8 cellular contexts compared by ENCODE assay signal in the genomic region with DNA sequence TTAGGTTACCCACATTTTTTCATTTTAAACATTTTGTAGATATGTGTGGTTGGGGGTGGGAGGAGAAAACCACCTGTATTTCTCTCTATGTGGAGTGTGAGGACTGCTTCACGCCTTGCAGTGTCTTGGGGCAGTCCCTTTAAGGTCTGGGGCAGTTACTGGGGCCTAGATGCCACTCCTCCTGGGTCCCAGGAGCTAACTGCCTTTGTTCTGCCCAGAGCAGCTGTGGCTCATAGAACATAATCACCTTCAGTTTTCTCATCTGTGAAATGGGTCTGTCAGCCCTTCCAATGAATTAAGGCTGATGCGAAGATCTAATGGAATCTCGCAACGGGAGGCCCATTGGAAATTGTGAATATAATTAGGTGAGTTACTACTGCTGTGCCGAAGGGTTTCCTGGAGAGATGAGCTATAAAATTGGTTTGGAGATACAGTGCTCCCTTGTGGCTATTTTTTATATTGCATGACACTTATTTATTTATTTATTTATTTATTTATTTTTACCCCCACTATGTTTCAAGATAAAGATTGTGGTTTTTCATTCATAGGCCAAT. TPM values are rescaled to one million over a fixed set of nuclear protein-coding genes. Genes with fewer than 3 reads are reported as not detected.
A peak's percentile ranks its signal among the peaks of the same experiment; 100 is the strongest.
DNase-seq lines count a peak whose midpoint lies in the region; FAIRE-seq and TF ChIP-seq lines count a peak whose summit lies in the region.

No MANE protein-coding gene starts in this region.

- no peaks in the 10 kb centered on the region; the same call in 1 of the 2 replicates for H3K27me3 ChIP-seq in GM06990 (replicated peaks; ENCODE audit: control insufficient read depth, insufficient read depth, low read length)
- no peaks in the 10 kb centered on the region for H3K27me3 ChIP-seq in H1 (replicated peaks in 1 of 4; ENCODE audit: control insufficient read depth in 3 of 4, extremely low read depth in 1 of 4, insufficient read depth in 3 of 4, low read length in 3 of 4)

- no peak overlapping the region for H3K4me3 ChIP-seq in GM06990 (replicated peaks; ENCODE audit: low read depth, low read length)
- H3K4me3 ChIP-seq in H1 (ENCODE audit: extremely low read depth in 1 of 4, insufficient read depth in 2 of 4, low read depth in 3 of 4, low read length in 4 of 4) = no peak overlapping the region

- TF ChIP-seq EP300 in H1 (IDR thresholded peaks at IDR 0.05; ENCODE audit: borderline replicate concordance in 1 of 2, low read depth in 2 of 2, low read length in 2 of 2) = no peak

- H4K91ac ChIP-seq in H1 (replicated peaks; ENCODE audit: insufficient read length, low read length) = no peak overlapping the region

- H3K27ac ChIP-seq in 22Rv1 = no peak overlapping the region
- no peak overlapping the region for H3K27ac ChIP-seq in H1 (ENCODE audit: low read depth, low read length)

- no peak overlapping the region for H4K5ac ChIP-seq in H1 (ENCODE audit: insufficient read length, low read depth, low read length)

- no peaks in the 10 kb centered on the region for H3K36me3 Mint-ChIP-seq in osteocyte (ENCODE audit: unreplicated experiment)

- POLR2A ChIA-PET in H1 (lab: Charles Lee; ENCODE audit: partially characterized antibody) = no interaction called here

- no peak for TF ChIP-seq POLR2A in H1 (IDR thresholded peaks at IDR 0.05; ENCODE audit: control extremely low read depth in 1 of 2, low read depth in 2 of 2, low read length in 2 of 2)

- TF ChIP-seq CTCF in 22Rv1 (IDR thresholded peaks at IDR 0.05) = peak; percentile 74
- TF ChIP-seq CTCF in GM06990 (IDR thresholded peaks at IDR 0.05; ENCODE audit: insufficient read depth, low read length, poor library complexity, severe bottlenecking) = peak; percentile 13
- peak in 1 of 3 experiments; percentile 38; a peak in 1 of 4 replicates for TF ChIP-seq CTCF in H1 (IDR thresholded peaks at IDR 0.05; ENCODE audit: control extremely low read depth in 1 of 3, insufficient read depth in 1 of 3, low read depth in 1 of 3, low read length in 3 of 3)
- TF ChIP-seq CTCF in osteocyte (IDR thresholded peaks at IDR 0.05) = peak; percentile 65

- H3K36me3 ChIP-seq in GM06990 (ENCODE audit: control insufficient read depth, insufficient read depth, low read length) (no peaks in the 10 kb centered on the region), H1 (ENCODE audit: control insufficient read depth in 2 of 4, insufficient read depth in 4 of 4, low read length in 3 of 4) (no peaks in the 10 kb centered on the region)

- FAIRE-seq in H1 (lab: Jason Lieb, UNC) = no peak

- H4K8ac ChIP-seq in H1 (ENCODE audit: extremely low read depth, insufficient read depth, low read length) = peak overlapping the region; percentile 18; the same call in 1 of the 2 replicates

- H3K23me2 ChIP-seq in H1 (ENCODE audit: low read depth, low read length) = no peaks in the 10 kb centered on the region

- 76% methylated on average over 5 of the region's 5 CpGs; no CpG with 5 or more reads in 1 of the 2 experiments for WGBS in H1 (ENCODE audit: extremely low coverage in 1 of 2, insufficient coverage in 1 of 2, insufficient read length in 1 of 2, insufficient replicate concordance in 2 of 2, low coverage in 1 of 2, low lambda C conversion rate in 2 of 2, missing lambda C conversion rate in 1 of 2), 2 experiments

- H2AFZ ChIP-seq in H1 (ENCODE audit: low read length) = no peak overlapping the region

- H3K4me1 Mint-ChIP-seq in osteocyte (ENCODE audit: unreplicated experiment) = peaks cover 2% of the 10 kb centered on the region

- no peaks in the 10 kb centered on the region for H3K9me3 ChIP-seq in H1 (ENCODE audit: insufficient read depth in 2 of 2, low read depth in 1 of 2, low read length in 1 of 2)

- no peak overlapping the region for H3K56ac ChIP-seq in H1 (replicated peaks; ENCODE audit: insufficient read length, low read depth, low read length)

- H3K4me2 ChIP-seq in H1 (ENCODE audit: insufficient read depth in 1 of 2, low read depth in 2 of 2, low read length in 2 of 2) = no peak overlapping the region

- H3K4me3 Mint-ChIP-seq in osteocyte (ENCODE audit: unreplicated experiment) = no peak overlapping the region

- peak; percentile 48 to 50 for TF ChIP-seq RAD21 in H1 (IDR thresholded peaks at IDR 0.05 in 1 of 2, conservative IDR thresholded peaks at IDR 0.05 in 1 of 2; ENCODE audit: low read depth in 2 of 2, low read length in 2 of 2)

- H3K27me3 Mint-ChIP-seq in osteocyte (ENCODE audit: unreplicated experiment) = peaks cover 28% of the 10 kb centered on the region

- no peak overlapping the region for H2BK15ac ChIP-seq in H1 (ENCODE audit: low read length)

- H3K18ac ChIP-seq in H1 (ENCODE audit: extremely low read depth, low read length) = no peak overlapping the region

- no peak overlapping the region for H3K27ac Mint-ChIP-seq in osteocyte (ENCODE audit: unreplicated experiment)

- no peak overlapping the region for H3K14ac ChIP-seq in H1 (ENCODE audit: insufficient read length)

- no peaks in the 10 kb centered on the region for H3K79me1 ChIP-seq in H1 (ENCODE audit: low read depth, low read length)

- H2BK12ac ChIP-seq in H1 (ENCODE audit: low read depth, low read length) = no peak overlapping the region

- H2BK120ac ChIP-seq in H1 (replicated peaks; ENCODE audit: low read depth, low read length) = no peak overlapping the region

- DNase-seq in GM06990 (ENCODE audit: extremely low read depth, insufficient read length) (no peak), NOMO-1 treated with DMSO at 0.1 percent for 48 hours (lab: John Stamatoyannopoulos, UW; ENCODE audit: unreplicated experiment) (peak; percentile 34), H1 (ENCODE audit: low read depth in 1 of 2, low spot score in 2 of 2) (no peak), osteocyte (ENCODE audit: extremely low spot score, unreplicated experiment) (no peak), mesenteric fat pad (ENCODE audit: low spot score) (no peak), cerebellar nuclear complex (lab: John Stamatoyannopoulos, UW) (no peak), ecto neural progenitor cell (ENCODE audit: low spot score) (no peak)

- no peaks in the 10 kb centered on the region for H3K79me2 ChIP-seq in H1 (ENCODE audit: control insufficient read depth in 1 of 2, insufficient read depth in 2 of 2, low read length in 2 of 2)

- CTCF ChIA-PET in H1 (lab: Charles Lee; ENCODE audit: partially characterized antibody) = interaction anchor here (0.6 to 3.6 kb wide), 37 partner anchors 8 to 540 kb away, joined by 3 to 20 read pairs (median 4); a partner anchor contains a TSS

- no peaks in the 10 kb centered on the region for H3K9me3 Mint-ChIP-seq in osteocyte (ENCODE audit: unreplicated experiment)

- H2BK20ac ChIP-seq in H1 (ENCODE audit: low read length) = no peak overlapping the region

- H3K9ac ChIP-seq in H1 (replicated peaks in 1 of 4; ENCODE audit: extremely low read depth in 1 of 4, low read depth in 3 of 4, low read length in 3 of 4) = no peak overlapping the region

- no peak overlapping the region for H2BK5ac ChIP-seq in H1 (ENCODE audit: low read depth, low read length)

- H3K4ac ChIP-seq in H1 (replicated peaks; ENCODE audit: insufficient read length, low read depth, low read length) = no peak overlapping the region

- H3K23ac ChIP-seq in H1 (ENCODE audit: insufficient read length) = no peak overlapping the region

- H4K20me1 ChIP-seq in H1 (replicated peaks in 1 of 2; ENCODE audit: control insufficient read depth in 1 of 2, insufficient read depth in 2 of 2, low read length in 2 of 2) = no peaks in the 10 kb centered on the region

- no peaks in the 10 kb centered on the region; a peak in 1 of 7 replicates for H3K4me1 ChIP-seq in H1 (replicated peaks in 1 of 4; ENCODE audit: control insufficient read depth in 3 of 4, insufficient read depth in 4 of 4, low read length in 3 of 4)

- H2AK5ac ChIP-seq in H1 (ENCODE audit: low read depth, low read length) = no peak overlapping the region

TF ChIP-seq in H1, 55 proteins besides CTCF, POLR2A, EP300 and RAD21:
- TF ChIP-seq PHF8 (conservative IDR thresholded peaks at IDR 0.05; ENCODE audit: low read depth, low read length) (no peak), KDM1A (IDR thresholded peaks at IDR 0.05; ENCODE audit: borderline replicate concordance, low read length) (peak; percentile 72; the same call in 1 of the 2 replicates)

RNA-seq across cellular contexts. Expression of a gene that starts 22.9 kb away (rescaled TPM):
- total RNA-seq in H1 (2021; fragmentation: NEBNext Ultra II Directional; extraction: Animal tissue kit (Norgen Biotek cat#: 25700)) = not detected in 2 replicates
- polyA plus RNA-seq in H1 (2011; rRNA removed) = not detected in 2 replicates
- not detected for polyA plus RNA-seq in H1 (2011; cell fraction: cytosol; rRNA removed)
- not detected for polyA plus RNA-seq in H1 (2011; cell fraction: nucleus; rRNA removed)
- polyA plus RNA-seq in H1 (2012, experiment 1 of 2) = not detected in 4 replicates
- not detected for polyA plus RNA-seq in H1 (2012, experiment 2 of 2)
- not detected for polyA plus RNA-seq in H1 (2013, experiment 1 of 2)
- not detected for polyA plus RNA-seq in H1 (2013, experiment 2 of 2)
- polyA minus RNA-seq in H1 (2011; rRNA and poly(A)+ RNA removed) = not detected in 2 replicates
- not detected for polyA minus RNA-seq in H1 (2011; cell fraction: cytosol; rRNA and poly(A)+ RNA removed)
- not detected for polyA minus RNA-seq in H1 (2011; cell fraction: nucleus; rRNA and poly(A)+ RNA removed)
- not detected in 2 replicates for total RNA-seq in osteocyte
- total RNA-seq in mesenteric fat pad = not detected

RNA-seq across cellular contexts. Expression of a gene that starts 53.4 kb away (rescaled TPM):
- total RNA-seq in H1 (2021; fragmentation: NEBNext Ultra II Directional; extraction: Animal tissue kit (Norgen Biotek cat#: 25700)) = not detected in 2 replicates
- polyA plus RNA-seq in H1 (2011; rRNA removed) = not detected in 2 replicates
- not detected for polyA plus RNA-seq in H1 (2011; cell fraction: cytosol; rRNA removed)
- not detected for polyA plus RNA-seq in H1 (2011; cell fraction: nucleus; rRNA removed)
- not detected in 4 replicates for polyA plus RNA-seq in H1 (2012, experiment 1 of 2)
- polyA plus RNA-seq in H1 (2012, experiment 2 of 2) = not detected
- polyA plus RNA-seq in H1 (2013, experiment 1 of 2) = not detected
- polyA plus RNA-seq in H1 (2013, experiment 2 of 2) = not detected
- polyA minus RNA-seq in H1 (2011; rRNA and poly(A)+ RNA removed) = not detected in 2 replicates
- polyA minus RNA-seq in H1 (2011; cell fraction: cytosol; rRNA and poly(A)+ RNA removed) = not detected
- polyA minus RNA-seq in H1 (2011; cell fraction: nucleus; rRNA and poly(A)+ RNA removed) = not detected
- total RNA-seq in osteocyte (not detected in 2 replicates), mesenteric fat pad (not detected)

RNA-seq across cellular contexts. Expression of a gene that starts 57.3 kb away (rescaled TPM):
- total RNA-seq in H1 (2021; fragmentation: NEBNext Ultra II Directional; extraction: Animal tissue kit (Norgen Biotek cat#: 25700)) = not detected in 2 replicates
- polyA plus RNA-seq in H1 (2011; rRNA removed) = not detected in 2 replicates
- polyA plus RNA-seq in H1 (2011; cell fraction: cytosol; rRNA removed) = not detected
- polyA plus RNA-seq in H1 (2011; cell fraction: nucleus; rRNA removed) = not detected
- not detected in 4 replicates for polyA plus RNA-seq in H1 (2012, experiment 1 of 2)
- not detected for polyA plus RNA-seq in H1 (2012, experiment 2 of 2)
- polyA plus RNA-seq in H1 (2013, experiment 1 of 2) = 0.02 TPM
- polyA plus RNA-seq in H1 (2013, experiment 2 of 2) = not detected
- polyA minus RNA-seq in H1 (2011; rRNA and poly(A)+ RNA removed) = not detected in 2 replicates
- 2.6 TPM for polyA minus RNA-seq in H1 (2011; cell fraction: cytosol; rRNA and poly(A)+ RNA removed)
- 0.50 TPM for polyA minus RNA-seq in H1 (2011; cell fraction: nucleus; rRNA and poly(A)+ RNA removed)
- total RNA-seq in osteocyte (2.0 and 3.2 TPM in 2 replicates), mesenteric fat pad (6.7 TPM)
